In the genomic region with DNA sequence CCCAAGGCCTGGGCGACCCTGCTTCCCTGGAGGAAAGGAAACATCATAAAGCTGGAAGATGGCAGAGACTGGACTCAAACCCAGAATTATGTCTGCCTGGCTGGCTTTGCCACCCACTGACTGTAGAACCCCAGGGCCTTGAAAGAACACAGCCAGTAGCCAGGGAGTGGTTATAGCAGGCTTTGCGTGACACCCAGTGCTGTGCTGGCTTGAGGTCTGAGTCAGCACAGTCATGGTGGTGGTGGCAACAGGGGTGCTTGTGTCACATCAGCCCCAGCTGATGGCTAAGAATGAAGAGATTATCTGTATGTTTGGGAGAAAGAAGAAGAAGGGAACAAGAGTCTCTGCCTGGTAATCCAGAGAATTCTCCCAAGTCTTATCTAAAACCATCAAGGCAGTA, we compare ENCODE assay signal across 7 cellular contexts.
"Had no signal": no experiment of that assay in that cellular context is flagged by ENCODE, and none has a peak within 500 bp of the region (broad histone marks: within the 10 kb centered on the region; RNA-seq: fewer than 3 reads in every experiment).

No MANE protein-coding gene starts in this region.

- H3K27ac ChIP-seq: HL-60 had no signal

- FAIRE-seq: H54, HepG2 had no signal

- DNase-seq: H9, HCEC 1CT had no signal

- ATAC-seq: GM23338, HepG2 had no signal

- H2AFZ ChIP-seq: GM23338 had no signal

- H3K27me3 Mint-ChIP-seq: IgD-negative memory B cell had no signal

- H3K4me3 Mint-ChIP-seq: GM23338, H9, IgD-negative memory B cell had no signal

- H3K4me3 ChIP-seq: GM23338 had no signal

- H3K4me2 ChIP-seq: GM23338 had no signal

- H3K4me1 Mint-ChIP-seq: GM23338, IgD-negative memory B cell had no signal

- H3K27ac Mint-ChIP-seq: GM23338, H9, IgD-negative memory B cell had no signal
